13 cellular contexts compared by ENCODE assay signal in genomic region chr14:100426331-100426730, GRCh38.
"Had no signal": no experiment of that assay in that cellular context is flagged by ENCODE, and none has a peak within 500 bp of the region (broad histone marks: within the 10 kb centered on the region; RNA-seq: fewer than 3 reads in every experiment).

No MANE protein-coding gene starts in this region.

- DNase-seq: effector memory CD4-positive, alpha-beta T cell; heart right ventricle; hypothalamus; kidney glomerular epithelial cell; mammary epithelial cell; mucosa of descending colon; naive thymus-derived CD8-positive, alpha-beta T cell; posterior cingulate gyrus; small intestine; stimulated activated CD4-positive, alpha-beta T cell treated with anti-CD3 and anti-CD28 coated beads, Interleukin-2, amount 100 ng/mL, for 48 hours; stimulated activated naive CD4-positive, alpha-beta T cell treated with Interleukin-2 at 50 U/mL for 16 hours; thyroid gland; uterus had no signal
